Comparison of ENCODE assay signal across 8 cellular contexts in the genomic region with DNA sequence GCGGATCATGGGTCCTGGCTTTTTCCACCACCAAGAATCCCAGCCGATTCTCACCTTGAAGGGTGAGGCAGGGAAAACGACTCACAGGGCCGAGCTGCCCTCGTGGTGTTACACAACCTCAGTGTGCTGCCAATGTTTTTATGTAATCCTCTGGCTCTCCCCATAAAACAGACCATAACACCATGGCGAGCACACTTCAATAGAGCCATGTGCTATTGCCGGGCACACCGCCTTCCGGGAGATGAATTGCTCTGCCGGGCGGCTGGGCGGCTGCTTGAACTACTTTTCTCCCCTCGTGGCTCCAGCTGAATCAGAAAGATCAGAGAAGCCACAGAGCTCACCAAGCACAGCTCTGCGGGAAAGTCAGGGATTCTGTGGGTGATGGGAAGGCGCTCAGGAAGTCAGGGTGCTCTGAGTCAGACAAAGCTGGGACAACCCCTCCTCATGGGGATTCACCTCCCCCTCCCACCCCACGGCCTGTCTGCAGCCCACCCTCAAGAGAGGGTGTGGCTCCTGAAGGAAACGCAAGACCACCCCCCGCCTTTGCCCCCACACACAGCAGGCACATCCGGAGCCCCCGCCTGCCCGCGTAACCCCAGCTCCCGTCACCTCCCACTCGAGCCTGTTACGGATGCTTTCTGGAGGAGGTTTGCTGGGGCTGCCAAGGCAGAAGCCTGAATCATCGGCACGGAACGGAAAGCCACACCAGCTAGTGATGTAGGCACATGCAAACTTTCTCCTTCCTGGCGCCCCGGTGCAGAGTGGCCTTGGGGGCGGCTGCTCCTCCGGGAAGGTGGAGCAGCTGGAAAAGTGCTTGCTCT. TPM values are rescaled to one million over a fixed set of nuclear protein-coding genes. Genes with fewer than 3 reads are reported as not detected.
DNase-seq lines count a peak whose midpoint lies in the region; ATAC-seq and TF ChIP-seq lines count a peak whose summit lies in the region.

No MANE protein-coding gene starts in this region.

- peaks cover 3% of the 10 kb centered on the region for H3K9me3 Mint-ChIP-seq in activated naive CD8-positive, alpha-beta T cell treated with anti-CD3 and anti-CD28 coated beads, Interleukin-2, amount 50 U/mL, for 24 hours
- no peaks in the 10 kb centered on the region for H3K9me3 Mint-ChIP-seq in mesothelial cell of epicardium

- no peak for TF ChIP-seq CTCF in AG09319 (IDR thresholded peaks at IDR 0.05; ENCODE audit: low read depth, low read length)
- no peak for TF ChIP-seq CTCF in mesothelial cell of epicardium (IDR thresholded peaks at IDR 0.05; ENCODE audit: unreplicated experiment)

- no peaks in the 10 kb centered on the region for H3K36me3 Mint-ChIP-seq in activated naive CD8-positive, alpha-beta T cell treated with anti-CD3 and anti-CD28 coated beads, Interleukin-2, amount 50 U/mL, for 24 hours (ENCODE audit: low read depth)
- H3K36me3 Mint-ChIP-seq in mesothelial cell of epicardium = no peaks in the 10 kb centered on the region

- DNase-seq in AG09319 (ENCODE audit: extremely low read depth, low read depth) (peak; percentile 24), LoVo (ENCODE audit: low spot score) (peak; percentile 41), iris pigment epithelial cell (ENCODE audit: low read depth) (peak; percentile 91), mesothelial cell of epicardium (ENCODE audit: low spot score in 2 of 2, unreplicated experiment in 2 of 2) (no peak), NCI-H2081 treated with DMSO at 0.1 percent for 48 hours (lab: John Stamatoyannopoulos, UW) (no peak)
- peak; percentile 72 for DNase-seq in activated naive CD8-positive, alpha-beta T cell treated with anti-CD3 and anti-CD28 coated beads, Interleukin-2, amount 50 U/mL, for 24 hours
- DNase-seq in stimulated activated CD4-positive, alpha-beta T cell treated with anti-CD3 and anti-CD28 coated beads, TNF-alpha, amount 100 ng/mL, for 24 hours (ENCODE audit: low read depth in 3 of 3) = peak; percentile 40 to 78 (median 52)

- H3K27ac Mint-ChIP-seq in activated naive CD8-positive, alpha-beta T cell treated with anti-CD3 and anti-CD28 coated beads, Interleukin-2, amount 50 U/mL, for 24 hours = peak overlapping the region; percentile 70
- H3K27ac Mint-ChIP-seq in mesothelial cell of epicardium = no peak overlapping the region

- H3K27me3 Mint-ChIP-seq in activated naive CD8-positive, alpha-beta T cell treated with anti-CD3 and anti-CD28 coated beads, Interleukin-2, amount 50 U/mL, for 24 hours = peaks cover 51% of the 10 kb centered on the region
- peaks cover 85% of the 10 kb centered on the region for H3K27me3 Mint-ChIP-seq in mesothelial cell of epicardium (ENCODE audit: low read depth)

- H3K4me1 Mint-ChIP-seq in activated naive CD8-positive, alpha-beta T cell treated with anti-CD3 and anti-CD28 coated beads, Interleukin-2, amount 50 U/mL, for 24 hours = peaks cover 35% of the 10 kb centered on the region
- H3K4me1 Mint-ChIP-seq in mesothelial cell of epicardium = peaks cover 4% of the 10 kb centered on the region

- H3K4me3 Mint-ChIP-seq in activated naive CD8-positive, alpha-beta T cell treated with anti-CD3 and anti-CD28 coated beads, Interleukin-2, amount 50 U/mL, for 24 hours = no peak overlapping the region
- no peak overlapping the region for H3K4me3 Mint-ChIP-seq in mesothelial cell of epicardium

- ATAC-seq in activated naive CD8-positive, alpha-beta T cell treated with anti-CD3 and anti-CD28 coated beads, Interleukin-2, amount 50 U/mL, for 24 hours = peak; percentile 88
- ATAC-seq in HG03135 (IDR thresholded peaks at IDR 0.05; ENCODE audit: unreplicated experiment) = no peak

RNA-seq across cellular contexts. Expression of gene GALNT9, which starts 1.8 kb away (rescaled TPM):
- total RNA-seq in mesothelial cell of epicardium = 3.5 to 4.8 TPM (median 3.7 TPM) in 3 replicates

Comparison
In these comparisons a context has a peak if more than half of its experiments do, and no peak if none do; other contexts are left out.
1. DNase-seq: peak in AG09319 (single experiment), LoVo (single experiment), activated naive CD8-positive, alpha-beta T cell treated with anti-CD3 and anti-CD28 coated beads, Interleukin-2, amount 50 U/mL, for 24 hours (single experiment), iris pigment epithelial cell (single experiment) and stimulated activated CD4-positive, alpha-beta T cell treated with anti-CD3 and anti-CD28 coated beads, TNF-alpha, amount 100 ng/mL, for 24 hours (3 of 3); none in mesothelial cell of epicardium (0 of 2) and NCI-H2081 treated with DMSO at 0.1 percent for 48 hours (single experiment).